17 cellular contexts compared by ENCODE assay signal in the genomic region with DNA sequence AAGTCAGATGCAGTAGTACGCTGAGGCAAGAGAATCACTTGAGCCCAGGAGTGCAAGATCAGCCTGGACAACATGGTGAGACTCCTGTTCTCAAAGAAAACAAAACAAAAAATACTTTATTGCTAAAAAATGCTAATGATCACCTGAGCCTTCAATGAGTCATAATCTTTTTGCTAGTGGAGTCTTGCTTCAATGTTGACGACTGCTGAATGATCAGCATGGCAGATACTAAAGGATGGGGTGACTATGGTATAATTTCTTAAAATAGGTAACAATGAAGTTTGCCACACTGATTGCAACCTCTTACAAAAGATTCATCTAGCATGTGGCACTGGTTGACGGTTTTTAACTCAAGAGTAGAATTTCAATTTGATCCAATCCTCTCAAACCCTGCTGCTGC. TPM values are rescaled to one million over a fixed set of nuclear protein-coding genes. Genes with fewer than 3 reads are reported as not detected.
DNase-seq lines count a peak whose midpoint lies in the region; ATAC-seq, FAIRE-seq and TF ChIP-seq lines count a peak whose summit lies in the region.
"Had no signal": no experiment of that assay in that cellular context is flagged by ENCODE, and none has a peak within 500 bp of the region (broad histone marks: within the 10 kb centered on the region; RNA-seq: fewer than 3 reads in every experiment).

No MANE protein-coding gene starts in this region.

- peaks cover 99% of the 10 kb centered on the region for H3K36me3 Mint-ChIP-seq in MCF 10A (ENCODE audit: insufficient read depth, unreplicated experiment)
- peaks cover 94% of the 10 kb centered on the region for H3K36me3 Mint-ChIP-seq in activated T-helper 2 cell treated with anti-CD3 and anti-CD28 coated beads, Interferon-gamma antibody, Interleukin-2, Interleukin-4, amounts not matched to agents 10 μg/mL and 5 μg/mL and 100 μg/mL, durations not matched to agents 14 hours and 24 hours and 36 hours (ENCODE audit: low read depth)

- H3K4me1 ChIP-seq in mammary epithelial cell (ENCODE audit: insufficient read depth, low read length) (no peaks in the 10 kb centered on the region), endothelial cell of umbilical vein (ENCODE audit: control insufficient read depth, extremely low read depth, insufficient read depth, low read length) (no peaks in the 10 kb centered on the region), keratinocyte (ENCODE audit: control insufficient read depth, extremely low read depth, insufficient read depth, low read length) (no peaks in the 10 kb centered on the region), mucosa of descending colon (ENCODE audit: low read depth) (peaks cover 4% of the 10 kb centered on the region)

- TF ChIP-seq CTCF in mammary epithelial cell (conservative IDR thresholded peaks at IDR 0.05 in 1 of 2, IDR thresholded peaks at IDR 0.05 in 1 of 2; ENCODE audit: extremely low read depth in 1 of 2, insufficient read depth in 1 of 2, low read depth in 1 of 2, low read length in 2 of 2), result no peak
- TF ChIP-seq CTCF in MCF 10A (IDR thresholded peaks at IDR 0.05; ENCODE audit: unreplicated experiment), result no peak
- TF ChIP-seq CTCF in endothelial cell of umbilical vein (IDR thresholded peaks at IDR 0.05; ENCODE audit: extremely low read depth in 1 of 2, insufficient read depth in 1 of 2, low read depth in 1 of 2, low read length in 2 of 2), result no peak
- no peak for TF ChIP-seq CTCF in keratinocyte (optimal IDR thresholded peaks at IDR 0.05 in 1 of 3, IDR thresholded peaks at IDR 0.05 in 1 of 3, conservative IDR thresholded peaks at IDR 0.05 in 1 of 3; ENCODE audit: extremely low read depth in 1 of 3, insufficient read depth in 2 of 3, low read length in 3 of 3)
- TF ChIP-seq CTCF in GM13977 (IDR thresholded peaks at IDR 0.05; ENCODE audit: extremely low read depth, insufficient read depth, missing control alignments), result no peak
- TF ChIP-seq CTCF in mucosa of descending colon (IDR thresholded peaks at IDR 0.05), result no peak

- intact Hi-C loops in mammary epithelial cell (cut with micrococcal nuclease) (no loop called here), MCF 10A (cut with micrococcal nuclease) (no loop called here), endothelial cell of umbilical vein (cut with micrococcal nuclease) (no loop called here), mucosa of descending colon (cut with DNase I, micrococcal nuclease) (no loop called here)
- intact Hi-C loops in activated T-helper 2 cell treated with anti-CD3 and anti-CD28 coated beads, Interferon-gamma antibody, Interleukin-2, Interleukin-4, amounts not matched to agents 10 μg/mL and 5 μg/mL and 100 μg/mL, durations not matched to agents 14 hours and 24 hours and 36 hours (cut with micrococcal nuclease), result no loop called here

- CTCF ChIA-PET in mammary epithelial cell (lab: Charles Lee; ENCODE audit: low non-redundant PET) (no interaction called here), MCF 10A (lab: Yijun Ruan, JAX) (no interaction called here), endothelial cell of umbilical vein (lab: Charles Lee) (no interaction called here)

- H3K4me3 Mint-ChIP-seq in MCF 10A (ENCODE audit: unreplicated experiment), result no peak overlapping the region
- no peak overlapping the region for H3K4me3 Mint-ChIP-seq in activated T-helper 2 cell treated with anti-CD3 and anti-CD28 coated beads, Interferon-gamma antibody, Interleukin-2, Interleukin-4, amounts not matched to agents 10 μg/mL and 5 μg/mL and 100 μg/mL, durations not matched to agents 14 hours and 24 hours and 36 hours (ENCODE audit: low read depth)
- H3K4me3 Mint-ChIP-seq: B cell; CD4-positive, alpha-beta T cell had no signal

- H4K20me1 ChIP-seq in mammary epithelial cell (ENCODE audit: insufficient read depth, low read length) (no peaks in the 10 kb centered on the region), endothelial cell of umbilical vein (replicated peaks; ENCODE audit: control insufficient read depth, extremely low read depth, insufficient read depth, low read length) (peaks cover 7% of the 10 kb centered on the region), keratinocyte (ENCODE audit: control insufficient read depth, extremely low read depth, insufficient read depth, low read length) (peaks cover 7% of the 10 kb centered on the region)

- H3K4me2 ChIP-seq in mammary epithelial cell (ENCODE audit: insufficient read depth, low read depth, low read length) (no peak overlapping the region), endothelial cell of umbilical vein (ENCODE audit: insufficient read depth, low read length) (no peak overlapping the region), keratinocyte (ENCODE audit: control insufficient read depth, extremely low read depth, insufficient read depth, low read depth, low read length) (no peak overlapping the region)

- H3K27me3 ChIP-seq in mammary epithelial cell (ENCODE audit: insufficient read depth, low read length) (no peaks in the 10 kb centered on the region), endothelial cell of umbilical vein (ENCODE audit: control insufficient read depth in 2 of 2, insufficient read depth in 2 of 2, low read length in 2 of 2) (no peaks in the 10 kb centered on the region), keratinocyte (ENCODE audit: control insufficient read depth, extremely low read depth, insufficient read depth, low read length) (no peaks in the 10 kb centered on the region), H7 (ENCODE audit: control insufficient read depth, insufficient read depth, low read length) (no peaks in the 10 kb centered on the region)

- BruUV-seq in mammary epithelial cell (replicated peaks; lab: Mats Ljungman, UMichigan) (no TSS peak), MCF 10A (replicated peaks; lab: Mats Ljungman, UMichigan) (no TSS peak), endothelial cell of umbilical vein (replicated peaks; lab: Mats Ljungman, UMichigan) (no TSS peak)

- H3K9me3 ChIP-seq in mammary epithelial cell (replicated peaks; ENCODE audit: insufficient read depth, low read length) (no peaks in the 10 kb centered on the region), endothelial cell of umbilical vein (replicated peaks; ENCODE audit: control insufficient read depth, insufficient read depth, low read length) (no peaks in the 10 kb centered on the region), keratinocyte (ENCODE audit: control insufficient read depth, low read depth, low read length) (no peaks in the 10 kb centered on the region), mucosa of descending colon (no peaks in the 10 kb centered on the region)

- H2AFZ ChIP-seq in mammary epithelial cell (ENCODE audit: low read depth, low read length) (no peak overlapping the region), endothelial cell of umbilical vein (ENCODE audit: low read depth, low read length) (no peak overlapping the region), keratinocyte (ENCODE audit: control insufficient read depth, low read length) (no peak overlapping the region)
- H2AFZ ChIP-seq: GM23248 had no signal

- H3K79me2 ChIP-seq in mammary epithelial cell (ENCODE audit: insufficient read depth, low read length) (peaks cover 89% of the 10 kb centered on the region), endothelial cell of umbilical vein (ENCODE audit: control insufficient read depth, insufficient read depth, low read length) (peaks cover 75% of the 10 kb centered on the region), keratinocyte (ENCODE audit: control insufficient read depth, insufficient read depth, low read length) (peaks cover 76% of the 10 kb centered on the region)

- H3K27ac ChIP-seq in mammary epithelial cell (ENCODE audit: insufficient read depth, low read depth, low read length), result no peak overlapping the region
- no peak overlapping the region for H3K27ac ChIP-seq in endothelial cell of umbilical vein (ENCODE audit: insufficient read depth, low read depth, low read length)
- H3K27ac ChIP-seq in keratinocyte (ENCODE audit: control insufficient read depth, insufficient read depth, low read length), result peak overlapping the region; percentile 39
- H3K27ac ChIP-seq: GM23248 had no signal

- FAIRE-seq in endothelial cell of umbilical vein (lab: Jason Lieb, UNC) (peak; percentile 50), keratinocyte (lab: Jason Lieb, UNC) (no peak)
- FAIRE-seq: H54 had no signal

- TF ChIP-seq POLR2A in endothelial cell of umbilical vein (IDR thresholded peaks at IDR 0.05; ENCODE audit: low read depth, low read length), result no peak

- no peaks in the 10 kb centered on the region for H3K27me3 Mint-ChIP-seq in MCF 10A (ENCODE audit: insufficient read depth, unreplicated experiment)
- H3K27me3 Mint-ChIP-seq in activated T-helper 2 cell treated with anti-CD3 and anti-CD28 coated beads, Interferon-gamma antibody, Interleukin-2, Interleukin-4, amounts not matched to agents 10 μg/mL and 5 μg/mL and 100 μg/mL, durations not matched to agents 14 hours and 24 hours and 36 hours (ENCODE audit: low read depth), result no peaks in the 10 kb centered on the region
- H3K27me3 Mint-ChIP-seq: B cell; CD4-positive, alpha-beta T cell had no signal

- WGBS in mammary epithelial cell (ENCODE audit: low coverage, missing lambda C conversion rate), result 84% methylated on average over 3 of the region's 3 CpGs

- no peak overlapping the region for H3K27ac Mint-ChIP-seq in MCF 10A (ENCODE audit: low read depth, unreplicated experiment)
- peak overlapping the region; percentile 49 for H3K27ac Mint-ChIP-seq in activated T-helper 2 cell treated with anti-CD3 and anti-CD28 coated beads, Interferon-gamma antibody, Interleukin-2, Interleukin-4, amounts not matched to agents 10 μg/mL and 5 μg/mL and 100 μg/mL, durations not matched to agents 14 hours and 24 hours and 36 hours
- H3K27ac Mint-ChIP-seq: B cell; CD4-positive, alpha-beta T cell had no signal

- dilution Hi-C loops in mammary epithelial cell (cut with HindIII; ENCODE audit: low sequenced_read_pairs), result no loop called here
- dilution Hi-C loops in endothelial cell of umbilical vein (cut with MboI; ENCODE audit: extremely low pct_ligation_motif_present, low sequenced_read_pairs), result no loop called here
- dilution Hi-C loops in keratinocyte (cut with MboI; ENCODE audit: extremely low pct_ligation_motif_present, low sequenced_read_pairs), result no loop called here

- no peaks in the 10 kb centered on the region for H3K4me1 Mint-ChIP-seq in MCF 10A (ENCODE audit: insufficient read depth, unreplicated experiment)
- peaks cover 20% of the 10 kb centered on the region for H3K4me1 Mint-ChIP-seq in activated T-helper 2 cell treated with anti-CD3 and anti-CD28 coated beads, Interferon-gamma antibody, Interleukin-2, Interleukin-4, amounts not matched to agents 10 μg/mL and 5 μg/mL and 100 μg/mL, durations not matched to agents 14 hours and 24 hours and 36 hours (ENCODE audit: low read depth)

- H3K9ac ChIP-seq in mammary epithelial cell (ENCODE audit: insufficient read depth, low read length) (no peak overlapping the region), endothelial cell of umbilical vein (replicated peaks; ENCODE audit: extremely low read depth, insufficient read depth, low read length) (no peak overlapping the region), keratinocyte (ENCODE audit: control insufficient read depth, extremely low read depth, insufficient read depth, low read length) (no peak overlapping the region)
- H3K9ac ChIP-seq: GM23248 had no signal

- H3K4me3 ChIP-seq in mammary epithelial cell (replicated peaks in 1 of 3; ENCODE audit: insufficient read depth in 1 of 3, low read depth in 2 of 3, low read length in 3 of 3) (no peak overlapping the region), endothelial cell of umbilical vein (replicated peaks in 1 of 3; ENCODE audit: insufficient read depth in 1 of 3, low read depth in 1 of 3, low read length in 3 of 3) (no peak overlapping the region), keratinocyte (ENCODE audit: control insufficient read depth in 2 of 3, extremely low read depth in 1 of 3, insufficient read depth in 2 of 3, low read depth in 1 of 3, low read length in 3 of 3) (no peak overlapping the region), H7 (ENCODE audit: insufficient read depth, low read depth, low read length) (no peak overlapping the region), mucosa of descending colon (no peak overlapping the region)
- H3K4me3 ChIP-seq: GM23248 had no signal

- H3K36me3 ChIP-seq in mammary epithelial cell (ENCODE audit: insufficient read depth, low read length) (peaks cover 68% of the 10 kb centered on the region), endothelial cell of umbilical vein (ENCODE audit: control insufficient read depth in 2 of 2, extremely low read depth in 1 of 2, insufficient read depth in 2 of 2, low read length in 2 of 2) (peaks cover 47 to 50% of the 10 kb centered on the region in 2 experiments), keratinocyte (ENCODE audit: control insufficient read depth in 2 of 2, extremely low read depth in 1 of 2, insufficient read depth in 2 of 2, low read length in 2 of 2) (peaks cover 40 to 41% of the 10 kb centered on the region in 2 experiments), H7 (replicated peaks; ENCODE audit: control insufficient read depth, insufficient read depth, low read length) (peaks cover 59% of the 10 kb centered on the region), mucosa of descending colon (ENCODE audit: low read depth) (peaks cover 8% of the 10 kb centered on the region)

- DNase-seq in mammary epithelial cell (peak; percentile 20), MCF 10A (ENCODE audit: unreplicated experiment) (no peak), endothelial cell of umbilical vein (ENCODE audit: low read depth, low spot score) (no peak), keratinocyte (ENCODE audit: low read depth, low spot score) (no peak), GM13977 (ENCODE audit: low spot score) (no peak), H7 (no peak), mucosa of descending colon (no peak)
- DNase-seq in activated T-helper 2 cell treated with anti-CD3 and anti-CD28 coated beads, Interferon-gamma antibody, Interleukin-2, Interleukin-4, amounts not matched to agents 10 μg/mL and 5 μg/mL and 100 μg/mL, durations not matched to agents 14 hours and 24 hours and 36 hours (ENCODE audit: low spot score), result no peak
- DNase-seq: 8988T; C1 segment of cervical spinal cord; Calu3; CD4-positive, alpha-beta T cell; DMS 273 treated with DMSO at 0.1 percent for 48 hours; GM23248; IMR-90 had no signal

- H3K9me1 ChIP-seq in endothelial cell of umbilical vein (replicated peaks; ENCODE audit: control insufficient read depth, extremely low read depth, insufficient read depth, low read length) (no peaks in the 10 kb centered on the region), keratinocyte (ENCODE audit: control insufficient read depth, extremely low read depth, insufficient read depth, low read length) (no peaks in the 10 kb centered on the region)

- ATAC-seq in mucosa of descending colon, result no peak

- no peaks in the 10 kb centered on the region for H3K9me3 Mint-ChIP-seq in MCF 10A (ENCODE audit: unreplicated experiment)
- no peaks in the 10 kb centered on the region for H3K9me3 Mint-ChIP-seq in activated T-helper 2 cell treated with anti-CD3 and anti-CD28 coated beads, Interferon-gamma antibody, Interleukin-2, Interleukin-4, amounts not matched to agents 10 μg/mL and 5 μg/mL and 100 μg/mL, durations not matched to agents 14 hours and 24 hours and 36 hours
- H3K9me3 Mint-ChIP-seq: CD4-positive, alpha-beta T cell had no signal

- POLR2A ChIA-PET in MCF 10A (lab: Yijun Ruan, JAX), result no interaction called here
- POLR2A ChIA-PET in endothelial cell of umbilical vein (lab: Charles Lee), result no interaction called here

- in situ Hi-C loops in mammary epithelial cell (cut with MboI; ENCODE audit: low sequenced_read_pairs in 2 of 2) (no loop called here), GM13977 (cut with MboI; ENCODE audit: low pct_unique_long_range_greater_than_20kb, low sequenced_read_pairs, unreplicated experiment) (no loop called here)

RNA-seq across cellular contexts. Expression of gene NANOS1, which starts 22.3 kb away (rescaled TPM):
- 1 to 10 TPM; 1.2 to 9.8 TPM for total RNA-seq in mammary epithelial cell
- 2.1 TPM for polyA plus RNA-seq in mammary epithelial cell
- not detected for polyA minus RNA-seq in mammary epithelial cell
- total RNA-seq in MCF 10A (2022), result 2.2 and 3.8 TPM in 2 replicates
- total RNA-seq in activated T-helper 2 cell treated with anti-CD3 and anti-CD28 coated beads, Interferon-gamma antibody, Interleukin-2, Interleukin-4, amounts not matched to agents 10 μg/mL and 5 μg/mL and 100 μg/mL, durations not matched to agents 14 hours and 24 hours and 36 hours, result 0.62 and 0.90 TPM in 2 replicates
- total RNA-seq in endothelial cell of umbilical vein, result 0.40 and 0.76 TPM in 2 replicates
- polyA plus RNA-seq in endothelial cell of umbilical vein, result 0.29 and 0.30 TPM in 2 replicates
- 0.30 and 0.45 TPM in 2 replicates for polyA plus RNA-seq in endothelial cell of umbilical vein (2011; cell fraction: cytosol; rRNA removed)
- polyA plus RNA-seq in endothelial cell of umbilical vein (2011; cell fraction: nucleus; rRNA removed), result 0.08 and 0.22 TPM in 2 replicates
- polyA plus RNA-seq in endothelial cell of umbilical vein (2012), result 0.18 and 0.20 TPM in 2 replicates
- 0.12 TPM in 1 of 2 replicates, not detected in the other for polyA minus RNA-seq in endothelial cell of umbilical vein
- polyA minus RNA-seq in endothelial cell of umbilical vein (2011; cell fraction: cytosol; rRNA and poly(A)+ RNA removed), result 3.5 TPM
- polyA minus RNA-seq in endothelial cell of umbilical vein (2011; cell fraction: nucleus; rRNA and poly(A)+ RNA removed), result 0.14 and 0.24 TPM in 2 replicates
- polyA plus RNA-seq in keratinocyte, result 1.4 to 3.2 TPM (median 2.1 TPM) in 3 replicates
- polyA plus RNA-seq in keratinocyte (2011; ENCODE audit: low read depth), result 1.2 TPM
- polyA plus RNA-seq in keratinocyte (2011; cell fraction: cytosol; rRNA removed), result 1.9 and 3.0 TPM in 2 replicates
- 1.3 and 1.6 TPM in 2 replicates for polyA plus RNA-seq in keratinocyte (2011; cell fraction: nucleus; rRNA removed)
- polyA plus RNA-seq in keratinocyte (2012; ENCODE audit: low replicate concordance), result 0.92 and 1.4 TPM in 2 replicates
- 0.10 to 1.1 TPM (median 0.13 TPM) in 3 replicates for polyA minus RNA-seq in keratinocyte
- polyA minus RNA-seq in keratinocyte (2011; cell fraction: cytosol; rRNA and poly(A)+ RNA removed), result 1.9 TPM
- 0.63 and 1.1 TPM in 2 replicates for polyA minus RNA-seq in keratinocyte (2011; cell fraction: nucleus; rRNA and poly(A)+ RNA removed)
- 2.4 and 7.8 TPM in 2 replicates for total RNA-seq in H7 (2014; rRNA removed; shearing (Covaris generic))
- 1 to 10 TPM in 1 of 3 donors, under 1 TPM in 2; 0.12 to 2.7 (median 0.43) TPM for total RNA-seq in mucosa of descending colon

RNA-seq across cellular contexts. Expression of gene EIF3A, which starts 28.8 kb away (rescaled TPM):
- total RNA-seq in mammary epithelial cell, result 100 to 1,000 TPM; 115 to 170 TPM
- 23.1 TPM for polyA plus RNA-seq in mammary epithelial cell
- polyA minus RNA-seq in mammary epithelial cell, result 129 TPM
- 190 and 226 TPM in 2 replicates for total RNA-seq in MCF 10A (2022)
- 161 and 164 TPM in 2 replicates for total RNA-seq in activated T-helper 2 cell treated with anti-CD3 and anti-CD28 coated beads, Interferon-gamma antibody, Interleukin-2, Interleukin-4, amounts not matched to agents 10 μg/mL and 5 μg/mL and 100 μg/mL, durations not matched to agents 14 hours and 24 hours and 36 hours
- 149 and 159 TPM in 2 replicates for total RNA-seq in endothelial cell of umbilical vein
- polyA plus RNA-seq in endothelial cell of umbilical vein, result 11.7 and 27.6 TPM in 2 replicates
- polyA plus RNA-seq in endothelial cell of umbilical vein (2011; cell fraction: cytosol; rRNA removed), result 37.3 and 40.8 TPM in 2 replicates
- polyA plus RNA-seq in endothelial cell of umbilical vein (2011; cell fraction: nucleus; rRNA removed), result 57.0 and 60.2 TPM in 2 replicates
- 135 and 150 TPM in 2 replicates for polyA plus RNA-seq in endothelial cell of umbilical vein (2012)
- polyA minus RNA-seq in endothelial cell of umbilical vein, result 78.0 and 82.1 TPM in 2 replicates
- polyA minus RNA-seq in endothelial cell of umbilical vein (2011; cell fraction: cytosol; rRNA and poly(A)+ RNA removed), result 60.1 TPM
- 80.1 and 122 TPM in 2 replicates for polyA minus RNA-seq in endothelial cell of umbilical vein (2011; cell fraction: nucleus; rRNA and poly(A)+ RNA removed)
- 42.9 to 84.4 TPM (median 52.4 TPM) in 3 replicates for polyA plus RNA-seq in keratinocyte
- 244 TPM for polyA plus RNA-seq in keratinocyte (2011; ENCODE audit: low read depth)
- 58.6 and 74.4 TPM in 2 replicates for polyA plus RNA-seq in keratinocyte (2011; cell fraction: cytosol; rRNA removed)
- polyA plus RNA-seq in keratinocyte (2011; cell fraction: nucleus; rRNA removed), result 130 and 149 TPM in 2 replicates
- 95.7 and 166 TPM in 2 replicates for polyA plus RNA-seq in keratinocyte (2012; ENCODE audit: low replicate concordance)
- 50.3 to 107 TPM (median 52.3 TPM) in 3 replicates for polyA minus RNA-seq in keratinocyte
- 47.8 TPM for polyA minus RNA-seq in keratinocyte (2011; cell fraction: cytosol; rRNA and poly(A)+ RNA removed)
- polyA minus RNA-seq in keratinocyte (2011; cell fraction: nucleus; rRNA and poly(A)+ RNA removed), result 80.9 and 164 TPM in 2 replicates
- total RNA-seq in H7 (2014; rRNA removed; shearing (Covaris generic)), result 89.3 and 129 TPM in 2 replicates
- 100 to 1,000 TPM in 2 of 3 donors, 10 to 100 TPM in 1; 94.5 to 124 (median 114) TPM for total RNA-seq in mucosa of descending colon

RNA-seq across cellular contexts. Expression of gene DENND10, which starts 52.1 kb away (rescaled TPM):
- total RNA-seq in mammary epithelial cell (10 to 100 TPM; 39.9 to 61.3 TPM), MCF 10A (2022) (27.2 and 35.3 TPM in 2 replicates), endothelial cell of umbilical vein (50.1 and 54.3 TPM in 2 replicates), mucosa of descending colon (10 to 100 TPM; 36.6 to 39.9 (median 38.0) TPM)
- polyA plus RNA-seq in mammary epithelial cell (51.5 TPM), endothelial cell of umbilical vein (33.3 and 39.1 TPM in 2 replicates), keratinocyte (74.0 to 80.4 TPM (median 76.5 TPM) in 3 replicates)
- polyA minus RNA-seq in mammary epithelial cell (57.5 TPM), endothelial cell of umbilical vein (69.2 and 79.0 TPM in 2 replicates), keratinocyte (22.2 to 53.3 TPM (median 51.0 TPM) in 3 replicates)
- total RNA-seq in activated T-helper 2 cell treated with anti-CD3 and anti-CD28 coated beads, Interferon-gamma antibody, Interleukin-2, Interleukin-4, amounts not matched to agents 10 μg/mL and 5 μg/mL and 100 μg/mL, durations not matched to agents 14 hours and 24 hours and 36 hours, result 26.0 and 26.2 TPM in 2 replicates
- 50.2 and 50.4 TPM in 2 replicates for polyA plus RNA-seq in endothelial cell of umbilical vein (2011; cell fraction: cytosol; rRNA removed)
- 52.5 and 54.6 TPM in 2 replicates for polyA plus RNA-seq in endothelial cell of umbilical vein (2011; cell fraction: nucleus; rRNA removed)
- 51.0 and 60.3 TPM in 2 replicates for polyA plus RNA-seq in endothelial cell of umbilical vein (2012)
- 11.4 TPM for polyA minus RNA-seq in endothelial cell of umbilical vein (2011; cell fraction: cytosol; rRNA and poly(A)+ RNA removed)
- 16.6 and 19.5 TPM in 2 replicates for polyA minus RNA-seq in endothelial cell of umbilical vein (2011; cell fraction: nucleus; rRNA and poly(A)+ RNA removed)
- polyA plus RNA-seq in keratinocyte (2011; ENCODE audit: low read depth), result 26.9 TPM
- polyA plus RNA-seq in keratinocyte (2011; cell fraction: cytosol; rRNA removed), result 70.3 and 101 TPM in 2 replicates
- 59.6 and 64.7 TPM in 2 replicates for polyA plus RNA-seq in keratinocyte (2011; cell fraction: nucleus; rRNA removed)
- 44.6 and 47.0 TPM in 2 replicates for polyA plus RNA-seq in keratinocyte (2012; ENCODE audit: low replicate concordance)
- 67.1 TPM for polyA minus RNA-seq in keratinocyte (2011; cell fraction: cytosol; rRNA and poly(A)+ RNA removed)
- polyA minus RNA-seq in keratinocyte (2011; cell fraction: nucleus; rRNA and poly(A)+ RNA removed), result 30.6 and 35.4 TPM in 2 replicates
- 77.1 and 82.6 TPM in 2 replicates for total RNA-seq in H7 (2014; rRNA removed; shearing (Covaris generic))
